In the genomic region with DNA sequence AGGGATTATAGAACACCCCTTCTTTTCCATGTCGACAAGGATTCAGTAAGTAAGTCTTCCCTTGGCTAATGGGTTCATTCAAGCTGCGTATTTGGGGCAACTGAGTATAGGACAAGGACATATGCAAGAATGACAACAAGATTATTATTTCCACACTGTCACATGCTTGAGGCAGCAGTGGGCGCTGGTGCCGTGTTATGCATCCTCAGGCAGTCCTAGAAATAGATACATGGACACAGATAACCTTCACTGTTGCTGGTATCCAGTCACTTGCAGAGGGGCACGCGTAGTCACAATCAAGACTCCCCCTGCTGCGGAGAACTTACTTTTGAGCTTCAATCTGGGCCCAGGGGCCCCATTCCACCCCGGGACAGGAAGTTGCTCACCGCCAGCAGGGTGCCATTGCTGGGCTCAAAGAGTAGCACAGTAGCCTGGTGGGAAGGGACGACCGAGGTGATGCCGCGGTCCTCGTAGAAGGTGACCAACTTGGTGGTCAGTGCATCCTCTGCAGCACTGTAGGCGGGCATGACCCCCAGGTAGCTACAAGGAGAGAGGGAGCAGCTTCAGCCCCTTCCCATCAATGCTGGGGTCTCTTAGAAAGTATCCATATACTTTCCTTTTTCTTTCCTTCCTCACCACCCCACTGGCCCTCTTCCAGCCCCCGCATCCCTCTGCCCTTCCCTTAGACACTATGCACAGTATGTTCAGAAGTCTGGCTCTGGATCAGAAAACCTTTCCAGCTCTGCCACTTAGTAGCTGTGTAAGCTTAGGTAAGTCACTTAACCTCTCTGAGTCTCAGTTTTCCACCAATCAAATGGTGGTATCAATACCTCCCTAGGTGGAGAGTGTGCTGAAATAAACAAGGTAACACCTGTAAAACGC, we compare ENCODE assay signal across 12 cellular contexts. TPM values are rescaled to one million over a fixed set of nuclear protein-coding genes. Genes with fewer than 3 reads are reported as not detected.
A peak's percentile ranks its signal among the peaks of the same experiment; 100 is the strongest.
DNase-seq lines count a peak whose midpoint lies in the region; ATAC-seq, FAIRE-seq and TF ChIP-seq lines count a peak whose summit lies in the region.
"Had no signal": no experiment of that assay in that cellular context is flagged by ENCODE, and none has a peak within 500 bp of the region (broad histone marks: within the 10 kb centered on the region; RNA-seq: fewer than 3 reads in every experiment).

No MANE protein-coding gene starts in this region.

- intact Hi-C loops in mammary epithelial cell (cut with micrococcal nuclease) = loop anchor here (5.0 kb wide), 1 partner anchor 280 kb away; no protein-coding TSS in a partner anchor
- intact Hi-C loops in kidney (cut with DNase I) = no loop called here
- intact Hi-C loops in testis (cut with DNase I; ENCODE audit: low total_unique reads) = no loop called here

- dilution Hi-C loops in mammary epithelial cell (cut with HindIII; ENCODE audit: low sequenced_read_pairs) = loop anchor here (10.0 kb wide), 1 partner anchor 92 kb away; no protein-coding TSS in a partner anchor

- peak overlapping the region; percentile 88 for H2AFZ ChIP-seq in mammary epithelial cell (ENCODE audit: low read depth, low read length)

- in situ Hi-C loops in mammary epithelial cell (cut with MboI; ENCODE audit: low sequenced_read_pairs in 2 of 2) = loop anchor here in 1 of 2 donors (5.0 kb wide), 1 partner anchor 90 kb away; no protein-coding TSS in a partner anchor

- TF ChIP-seq CTCF in mammary epithelial cell (conservative IDR thresholded peaks at IDR 0.05 in 1 of 2, IDR thresholded peaks at IDR 0.05 in 1 of 2; ENCODE audit: extremely low read depth in 1 of 2, insufficient read depth in 1 of 2, low read depth in 1 of 2, low read length in 2 of 2) (no peak), kidney (IDR thresholded peaks at IDR 0.05; ENCODE audit: borderline replicate concordance, extremely low read depth, insufficient read depth) (no peak), testis (IDR thresholded peaks at IDR 0.05) (no peak)

- WGBS in mammary epithelial cell (ENCODE audit: low coverage, missing lambda C conversion rate) = 37% methylated on average over 16 of the region's 17 CpGs
- 46 to 54% methylated on average over 10 to 17 of the region's 17 CpGs for WGBS in testis, 2 donors

- H3K27me3 ChIP-seq in mammary epithelial cell (ENCODE audit: insufficient read depth, low read length) = peaks cover 6% of the 10 kb centered on the region
- H3K27me3 ChIP-seq in testis = no peaks in the 10 kb centered on the region

- peak overlapping the region; percentile 97 for H3K4me2 ChIP-seq in mammary epithelial cell (ENCODE audit: insufficient read depth, low read depth, low read length)

- H3K9ac ChIP-seq in mammary epithelial cell (ENCODE audit: insufficient read depth, low read length) (no peak overlapping the region), kidney (ENCODE audit: low read length in 2 of 2) (peak overlapping the region in 1 of 2 donors; percentile 74)

- DNase-seq in DMS153 (lab: John Stamatoyannopoulos, UW) (peak; percentile 41), DMS153 treated with DMSO at 0.1 percent for 48 hours (lab: John Stamatoyannopoulos, UW; ENCODE audit: unreplicated experiment) (no peak), mammary epithelial cell (no peak), kidney (no peak), testis (peak; percentile 68), Kasumi-1 (lab: John Stamatoyannopoulos, UW) (no peak)

- no peaks in the 10 kb centered on the region for H3K79me2 ChIP-seq in mammary epithelial cell (ENCODE audit: insufficient read depth, low read length)

- H3K4me3 ChIP-seq in mammary epithelial cell (replicated peaks in 1 of 3; ENCODE audit: insufficient read depth in 1 of 3, low read depth in 2 of 3, low read length in 3 of 3) = peak overlapping the region; percentile 34 to 51 (median 51)
- peak overlapping the region; percentile 75 to 77 for H3K4me3 ChIP-seq in kidney (ENCODE audit: low read length in 2 of 2)
- peak overlapping the region in 1 of 2 donors; percentile 65 for H3K4me3 ChIP-seq in testis

- no peaks in the 10 kb centered on the region for H4K20me1 ChIP-seq in mammary epithelial cell (ENCODE audit: insufficient read depth, low read length)

- BruUV-seq in mammary epithelial cell (replicated peaks; lab: Mats Ljungman, UMichigan) = no TSS peak

- H3K4me1 ChIP-seq in mammary epithelial cell (ENCODE audit: insufficient read depth, low read length) (peaks cover 5% of the 10 kb centered on the region), kidney (ENCODE audit: control insufficient read depth in 1 of 2, insufficient read depth in 1 of 2, low read depth in 1 of 2, low read length in 2 of 2) (peaks cover 3 to 4% of the 10 kb centered on the region in 2 donors), testis (peaks cover 10% of the 10 kb centered on the region)

- FAIRE-seq in kidney (lab: Jason Lieb, UNC) = no peak
- FAIRE-seq: HTR-8/SVneo had no signal

- no peak for TF ChIP-seq POLR2A in testis (IDR thresholded peaks at IDR 0.05)

- CTCF ChIA-PET in mammary epithelial cell (lab: Charles Lee; ENCODE audit: low non-redundant PET) = no interaction called here

- H3K9me3 ChIP-seq in mammary epithelial cell (replicated peaks; ENCODE audit: insufficient read depth, low read length) = no peaks in the 10 kb centered on the region
- H3K9me3 ChIP-seq in kidney (ENCODE audit: control insufficient read depth in 1 of 2, low read length in 2 of 2) = no peaks in the 10 kb centered on the region
- no peaks in the 10 kb centered on the region for H3K9me3 ChIP-seq in testis

- no peak overlapping the region for H3K27ac ChIP-seq in mammary epithelial cell (ENCODE audit: insufficient read depth, low read depth, low read length)
- H3K27ac ChIP-seq in kidney (ENCODE audit: low read depth in 2 of 2, low read length in 2 of 2) = no peak overlapping the region
- H3K27ac ChIP-seq in testis = no peak overlapping the region

- no peak for ATAC-seq in GM18870 (IDR thresholded peaks at IDR 0.05; ENCODE audit: unreplicated experiment)
- ATAC-seq in HG02884 (IDR thresholded peaks at IDR 0.05; ENCODE audit: unreplicated experiment) = no peak

- no peaks in the 10 kb centered on the region for H3K36me3 ChIP-seq in mammary epithelial cell (ENCODE audit: insufficient read depth, low read length)
- H3K36me3 ChIP-seq in kidney (ENCODE audit: control insufficient read depth in 1 of 2, insufficient read depth in 2 of 2, low read length in 2 of 2) = no peaks in the 10 kb centered on the region
- no peaks in the 10 kb centered on the region for H3K36me3 ChIP-seq in testis (ENCODE audit: low read depth, missing control alignments)

RNA-seq across cellular contexts. Expression of gene CRYM, which starts 0.8 kb away (rescaled TPM):
- under 1 TPM; 0.17 to 0.54 TPM for total RNA-seq in mammary epithelial cell
- polyA plus RNA-seq in mammary epithelial cell = 0.34 TPM
- not detected for polyA minus RNA-seq in mammary epithelial cell
- 5.8 TPM for total RNA-seq in kidney
- 80.9 TPM for polyA plus RNA-seq in kidney (ENCODE audit: insufficient read depth, low read depth, low replicate concordance)
- total RNA-seq in testis = 10 to 100 TPM; 14.6 to 63.4 TPM
- 11.1 TPM for polyA plus RNA-seq in testis (ENCODE audit: insufficient read depth, low read depth, low replicate concordance)
- total RNA-seq: dermis blood vessel endothelial cell, myocyte, RPMI7951 had no signal

RNA-seq across cellular contexts. Expression of gene ANKS4B, which starts 43.8 kb away (rescaled TPM):
- total RNA-seq in mammary epithelial cell = not detected
- polyA plus RNA-seq in mammary epithelial cell = not detected
- polyA minus RNA-seq in mammary epithelial cell = not detected
- 1.4 TPM for total RNA-seq in kidney
- 9.7 TPM for polyA plus RNA-seq in kidney (ENCODE audit: insufficient read depth, low read depth, low replicate concordance)
- total RNA-seq in testis = under 1 TPM; 0.12 to 0.24 TPM
- polyA plus RNA-seq in testis (ENCODE audit: insufficient read depth, low read depth, low replicate concordance) = 0.40 TPM
- total RNA-seq: dermis blood vessel endothelial cell, RPMI7951 had no signal

Comparison
In these comparisons a context has a peak if more than half of its experiments do, and no peak if none do; other contexts are left out.
1. DNase-seq: peak in DMS153 (single experiment) and testis (single experiment); none in DMS153 treated with DMSO at 0.1 percent for 48 hours (single experiment), mammary epithelial cell (single experiment), kidney (single experiment) and Kasumi-1 (0 of 2).